In the genomic region with DNA sequence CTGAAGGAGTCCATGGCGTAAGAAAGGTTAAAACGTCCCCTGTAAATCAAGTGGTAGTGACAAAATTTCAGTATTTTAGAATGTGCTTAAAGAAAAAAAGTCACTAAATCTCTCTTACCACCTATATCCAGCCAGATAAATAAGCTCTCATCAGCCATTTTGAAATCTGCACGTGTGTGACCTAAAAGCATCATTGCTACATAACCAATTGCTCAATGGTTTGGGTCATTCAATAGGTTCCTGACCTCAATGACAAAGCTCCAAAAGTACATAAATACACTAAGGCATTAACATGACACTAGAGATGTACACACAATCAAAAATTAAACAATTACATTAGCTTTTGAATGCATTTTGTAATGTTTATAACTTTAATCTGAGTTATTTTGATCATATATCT, we compare ENCODE assay signal across 19 cellular contexts.
"Had no signal": no experiment of that assay in that cellular context is flagged by ENCODE, and none has a peak within 500 bp of the region (broad histone marks: within the 10 kb centered on the region; RNA-seq: fewer than 3 reads in every experiment).

No MANE protein-coding gene starts in this region.

- H3K36me3 ChIP-seq: gastroesophageal sphincter, heart left ventricle, left ventricle myocardium inferior, tibial artery had no signal

- H3K27me3 Mint-ChIP-seq: activated CD8-positive, alpha-beta T cell treated with anti-CD3 and anti-CD28 coated beads for 36 hours; activated naive CD8-positive, alpha-beta T cell treated with anti-CD3 and anti-CD28 coated beads, Interleukin-2, amount 10 ng/mL, durations not matched to agents 7 days and 5 days had no signal

- H3K27me3 ChIP-seq: gastroesophageal sphincter, heart left ventricle, spleen, tibial artery had no signal

- H3K4me1 ChIP-seq: gastroesophageal sphincter, spleen, tibial artery had no signal

- H3K9me3 ChIP-seq: gastroesophageal sphincter, heart left ventricle, left ventricle myocardium inferior, spleen, tibial artery had no signal

- ATAC-seq: activated CD8-positive, alpha-beta T cell treated with anti-CD3 and anti-CD28 coated beads for 36 hours; gastroesophageal sphincter; heart left ventricle had no signal

- H3K4me3 Mint-ChIP-seq: activated CD8-positive, alpha-beta T cell treated with anti-CD3 and anti-CD28 coated beads for 36 hours; activated naive CD8-positive, alpha-beta T cell treated with anti-CD3 and anti-CD28 coated beads, Interleukin-2, amount 10 ng/mL, durations not matched to agents 7 days and 5 days; nephron progenitor cell had no signal

- H3K4me3 ChIP-seq: gastroesophageal sphincter, heart left ventricle, left ventricle myocardium inferior, spleen, tibial artery had no signal

- H3K27ac Mint-ChIP-seq: activated CD8-positive, alpha-beta T cell treated with anti-CD3 and anti-CD28 coated beads for 36 hours; activated naive CD8-positive, alpha-beta T cell treated with anti-CD3 and anti-CD28 coated beads, Interleukin-2, amount 10 ng/mL, durations not matched to agents 7 days and 5 days; activated T-helper 2 cell treated with anti-CD3 and anti-CD28 coated beads, Interferon-gamma antibody, Interleukin-2, Interleukin-4, amounts not matched to agents 10 μg/mL and 5 μg/mL and 100 μg/mL, durations not matched to agents 14 hours and 24 hours and 36 hours; nephron progenitor cell had no signal

- DNase-seq: activated CD4-positive, alpha-beta T cell treated with anti-CD3 and anti-CD28 coated beads for 48 hours; activated CD4-positive, CD25-positive, alpha-beta regulatory T cell; activated CD8-positive, alpha-beta T cell treated with anti-CD3 and anti-CD28 coated beads for 36 hours; activated naive CD4-positive, alpha-beta T cell treated with Interleukin-2 at 50 U/mL for 16 hours; activated naive CD8-positive, alpha-beta T cell treated with anti-CD3 and anti-CD28 coated beads, Interleukin-2, amount 10 ng/mL, durations not matched to agents 7 days and 5 days; activated T-cell treated with anti-CD3 and anti-CD28 coated beads, Interleukin-2, amount 50 U/mL, for 1 hour; amygdala; caudate nucleus; heart left ventricle; left ventricle myocardium inferior; nephron progenitor cell; occipital lobe; posterior cingulate gyrus; spleen; stimulated activated naive CD4-positive, alpha-beta T cell treated with Interleukin-2 at 50 U/mL for 16 hours; T-helper 9 cell; tibial artery had no signal

- H3K27ac ChIP-seq: gastroesophageal sphincter, heart left ventricle, left ventricle myocardium inferior, tibial artery had no signal

- H3K9me3 Mint-ChIP-seq: activated CD8-positive, alpha-beta T cell treated with anti-CD3 and anti-CD28 coated beads for 36 hours; activated naive CD8-positive, alpha-beta T cell treated with anti-CD3 and anti-CD28 coated beads, Interleukin-2, amount 10 ng/mL, durations not matched to agents 7 days and 5 days; activated T-helper 2 cell treated with anti-CD3 and anti-CD28 coated beads, Interferon-gamma antibody, Interleukin-2, Interleukin-4, amounts not matched to agents 10 μg/mL and 5 μg/mL and 100 μg/mL, durations not matched to agents 14 hours and 24 hours and 36 hours; nephron progenitor cell had no signal
